Comparison of ENCODE assay signal across 22 cellular contexts in genomic region chr6:169838291-169839028, GRCh38.
DNase-seq lines count a peak whose midpoint lies in the region; ATAC-seq and TF ChIP-seq lines count a peak whose summit lies in the region.
"Had no signal": no experiment of that assay in that cellular context is flagged by ENCODE, and none has a peak within 500 bp of the region (broad histone marks: within the 10 kb centered on the region; RNA-seq: fewer than 3 reads in every experiment).

No MANE protein-coding gene starts in this region.

- ATAC-seq in Right ventricle myocardium inferior: no peak
- ATAC-seq in lung (ENCODE audit: insufficient read depth, low FRiP score): no peak
- no peak for ATAC-seq in HG02571 (IDR thresholded peaks at IDR 0.05; ENCODE audit: unreplicated experiment)
- ATAC-seq: activated T-cell treated with anti-CD3 and anti-CD28 coated beads, Interleukin-2, amount 50 U/mL, for 4 hours; CD8-positive, alpha-beta T cell; natural killer cell treated with Interleukin-12 subunit alpha and Interleukin-12 subunit beta and Interleukin-15 and Interleukin-18, amount 100 ng/mL, for 72 hours had no signal

- no peak overlapping the region for H3K27ac Mint-ChIP-seq in activated CD4-positive, alpha-beta T cell treated with anti-CD3 and anti-CD28 coated beads, Interleukin-2, amount 10 ng/mL, durations not matched to agents 7 days and 5 days
- H3K27ac Mint-ChIP-seq: activated CD4-positive, alpha-beta T cell treated with anti-CD3 and anti-CD28 coated beads, Interleukin-2, amount 10 ng/mL, durations not matched to agents 24 days and 14 days; activated naive CD8-positive, alpha-beta T cell treated with anti-CD3 and anti-CD28 coated beads, Interleukin-2, amount 10 ng/mL, durations not matched to agents 7 days and 5 days; CD8-positive, alpha-beta T cell; natural killer cell treated with Interleukin-12 subunit alpha and Interleukin-12 subunit beta and Interleukin-15 and Interleukin-18, amount 100 ng/mL, for 72 hours had no signal

- no peaks in the 10 kb centered on the region for H3K27me3 ChIP-seq in lung (ENCODE audit: control insufficient read depth, insufficient read depth)
- H3K27me3 ChIP-seq: uterus had no signal

- no peak overlapping the region for H3K4me3 ChIP-seq in lung
- H3K4me3 ChIP-seq: smooth muscle cell, uterus had no signal

- no peaks in the 10 kb centered on the region for H3K9me3 Mint-ChIP-seq in activated CD4-positive, alpha-beta T cell treated with anti-CD3 and anti-CD28 coated beads, Interleukin-2, amount 10 ng/mL, durations not matched to agents 7 days and 5 days
- H3K9me3 Mint-ChIP-seq: activated naive CD8-positive, alpha-beta T cell treated with anti-CD3 and anti-CD28 coated beads, Interleukin-2, amount 10 ng/mL, durations not matched to agents 7 days and 5 days; activated T-cell treated with anti-CD3 and anti-CD28 coated beads, Interleukin-2, amount 50 U/mL, for 4 hours; CD8-positive, alpha-beta T cell; natural killer cell treated with Interleukin-12 subunit alpha and Interleukin-12 subunit beta and Interleukin-15 and Interleukin-18, amount 100 ng/mL, for 72 hours had no signal

- intact Hi-C loops in cardiac septum (cut with DNase I): no loop called here
- intact Hi-C loops in Right ventricle myocardium inferior (cut with DNase I): loop anchor here (10.0 kb wide), 1 partner anchor 316 kb away; no protein-coding TSS in a partner anchor

- 91 to 94% methylated on average over 31 of the region's 31 CpGs for WGBS in lung, 2 donors

- H3K27ac ChIP-seq in lung (ENCODE audit: low read depth in 1 of 2, low read length in 1 of 2): no peak overlapping the region
- H3K27ac ChIP-seq: uterus had no signal

- H3K4me1 ChIP-seq in lung (ENCODE audit: control insufficient read depth in 2 of 2, insufficient read depth in 2 of 2, low read length in 2 of 2): peaks cover 0 to 2% of the 10 kb centered on the region in 2 donors
- H3K4me1 ChIP-seq: uterus had no signal

- no peak for TF ChIP-seq CTCF in lung (IDR thresholded peaks at IDR 0.05; ENCODE audit: control extremely low read depth, extremely low read depth)

- no peaks in the 10 kb centered on the region for H3K36me3 ChIP-seq in lung (ENCODE audit: control insufficient read depth in 2 of 2, insufficient read depth in 2 of 2, low read length in 2 of 2)
- H3K36me3 ChIP-seq: uterus had no signal

- POLR2A ChIA-PET in activated CD4-positive, alpha-beta T cell treated with anti-CD3 and anti-CD28 coated beads, Interleukin-2, amount 10 ng/mL, durations not matched to agents 7 days and 5 days (lab: Charles Lee): no interaction called here

- peaks cover 0 to 2% of the 10 kb centered on the region in 2 donors for H3K9me3 ChIP-seq in lung (ENCODE audit: control insufficient read depth in 2 of 2, insufficient read depth in 1 of 2, low read length in 1 of 2)
- H3K9me3 ChIP-seq: uterus had no signal

- peaks cover 27% of the 10 kb centered on the region for H3K27me3 Mint-ChIP-seq in activated CD4-positive, alpha-beta T cell treated with anti-CD3 and anti-CD28 coated beads, Interleukin-2, amount 10 ng/mL, durations not matched to agents 7 days and 5 days

- DNase-seq in cardiac septum (ENCODE audit: low spot score) (peak; percentile 41), Right ventricle myocardium inferior (ENCODE audit: missing footprints) (no peak), cerebellar cortex (ENCODE audit: low spot score) (peak; percentile 28), lung (ENCODE audit: low spot score) (peak; percentile 19), ecto neural progenitor cell (ENCODE audit: low spot score) (no peak)
- DNase-seq in activated CD4-positive, alpha-beta T cell treated with anti-CD3 and anti-CD28 coated beads, Interleukin-2, amount 10 ng/mL, durations not matched to agents 7 days and 5 days: no peak
- DNase-seq in effector CD4-positive, alpha-beta T cell: no peak
- DNase-seq: activated CD4-positive, alpha-beta T cell treated with anti-CD3 and anti-CD28 coated beads, Interleukin-2, amount 10 ng/mL, durations not matched to agents 24 days and 14 days; activated naive CD8-positive, alpha-beta T cell treated with anti-CD3 and anti-CD28 coated beads, Interleukin-2, amount 10 ng/mL, durations not matched to agents 7 days and 5 days; activated T-cell treated with anti-CD3 and anti-CD28 coated beads, Interleukin-2, amount 50 U/mL, for 4 hours; CD8-positive, alpha-beta T cell; DMS79 treated with DMSO at 0.1 percent for 48 hours; foreskin fibroblast; kidney; mesendoderm; NCI-H2029; NCI-H510A treated with DMSO at 0.1 percent for 48 hours; stimulated activated CD4-positive, alpha-beta T cell treated with anti-CD3 and anti-CD28 coated beads, Interleukin-4, amount 100 ng/mL, for 24 hours; uterus had no signal

- H3K4me3 Mint-ChIP-seq in activated CD4-positive, alpha-beta T cell treated with anti-CD3 and anti-CD28 coated beads, Interleukin-2, amount 10 ng/mL, durations not matched to agents 7 days and 5 days: no peak overlapping the region
- H3K4me3 Mint-ChIP-seq: activated CD4-positive, alpha-beta T cell treated with anti-CD3 and anti-CD28 coated beads, Interleukin-2, amount 10 ng/mL, durations not matched to agents 24 days and 14 days; activated naive CD8-positive, alpha-beta T cell treated with anti-CD3 and anti-CD28 coated beads, Interleukin-2, amount 10 ng/mL, durations not matched to agents 7 days and 5 days; activated T-cell treated with anti-CD3 and anti-CD28 coated beads, Interleukin-2, amount 50 U/mL, for 4 hours; CD8-positive, alpha-beta T cell; natural killer cell treated with Interleukin-12 subunit alpha and Interleukin-12 subunit beta and Interleukin-15 and Interleukin-18, amount 100 ng/mL, for 72 hours had no signal

- CTCF ChIA-PET in activated CD4-positive, alpha-beta T cell treated with anti-CD3 and anti-CD28 coated beads, Interleukin-2, amount 10 ng/mL, durations not matched to agents 7 days and 5 days (lab: Charles Lee): no interaction called here

- H3K36me3 Mint-ChIP-seq in activated CD4-positive, alpha-beta T cell treated with anti-CD3 and anti-CD28 coated beads, Interleukin-2, amount 10 ng/mL, durations not matched to agents 7 days and 5 days (ENCODE audit: low read depth): no peaks in the 10 kb centered on the region
- H3K36me3 Mint-ChIP-seq: activated naive CD8-positive, alpha-beta T cell treated with anti-CD3 and anti-CD28 coated beads, Interleukin-2, amount 10 ng/mL, durations not matched to agents 7 days and 5 days; CD8-positive, alpha-beta T cell; natural killer cell treated with Interleukin-12 subunit alpha and Interleukin-12 subunit beta and Interleukin-15 and Interleukin-18, amount 100 ng/mL, for 72 hours had no signal

- H3K4me1 Mint-ChIP-seq in activated CD4-positive, alpha-beta T cell treated with anti-CD3 and anti-CD28 coated beads, Interleukin-2, amount 10 ng/mL, durations not matched to agents 7 days and 5 days: no peaks in the 10 kb centered on the region

Comparison
In these comparisons a context has a peak if more than half of its experiments do, and no peak if none do; other contexts are left out.
1. DNase-seq: peak in cardiac septum (single experiment), cerebellar cortex (single experiment) and lung (single experiment); none in Right ventricle myocardium inferior (single experiment), activated CD4-positive, alpha-beta T cell treated with anti-CD3 and anti-CD28 coated beads, Interleukin-2, amount 10 ng/mL, durations not matched to agents 7 days and 5 days (single experiment), effector CD4-positive, alpha-beta T cell (single experiment) and ecto neural progenitor cell (single experiment).